ENCODE assay signal across 9 cellular contexts in genomic region chr4:4746444-4746843, GRCh38.
"Had no signal": no experiment of that assay in that cellular context is flagged by ENCODE, and none has a peak within 500 bp of the region (broad histone marks: within the 10 kb centered on the region; RNA-seq: fewer than 3 reads in every experiment).

No MANE protein-coding gene starts in this region.

- ATAC-seq: HCT116, K562 had no signal

- H3K4me3 ChIP-seq: GM23248, HAP-1, K562 had no signal

- H2AFZ ChIP-seq: GM23248 had no signal

- FAIRE-seq: H1, K562 had no signal

- H3K36me3 ChIP-seq: HAP-1 had no signal

- DNase-seq: GM23248, H7, IMR-90, KG1 had no signal

- H3K9ac ChIP-seq: GM23248 had no signal

- H3K4me1 ChIP-seq: HAP-1 had no signal

- H3K9me3 ChIP-seq: HAP-1 had no signal

- H3K27ac ChIP-seq: GM23248, HL-60 had no signal
